1 cellular context compared by ENCODE assay signal in the genomic region with DNA sequence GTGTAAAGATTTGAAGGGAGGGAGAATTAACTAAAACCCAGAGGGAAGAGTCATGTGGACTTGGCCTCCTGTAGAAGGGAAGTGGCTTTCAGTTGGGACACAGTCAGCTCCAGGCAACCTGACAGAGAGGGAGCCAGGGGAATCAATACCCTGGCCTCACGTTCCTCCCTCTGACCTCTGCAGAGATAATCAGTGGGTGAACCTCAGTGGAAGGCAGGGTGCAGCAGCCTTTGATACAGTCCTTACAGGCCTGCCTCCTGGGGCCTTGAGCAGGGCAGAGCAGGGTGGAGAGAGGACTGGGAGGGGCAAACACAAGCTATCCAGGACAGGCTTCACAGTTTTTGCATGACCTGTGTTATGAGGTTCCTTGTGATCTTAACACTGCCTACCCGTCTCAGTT.
A peak's percentile ranks its signal among the peaks of the same experiment; 100 is the strongest.
TF ChIP-seq lines count a peak whose summit lies in the region.

No MANE protein-coding gene starts in this region.

TF ChIP-seq in HepG2, 621 proteins besides CTCF, POLR2A, EP300 and RAD21 (continued from another document and continues in another):
- TF ChIP-seq, protein P1, sequence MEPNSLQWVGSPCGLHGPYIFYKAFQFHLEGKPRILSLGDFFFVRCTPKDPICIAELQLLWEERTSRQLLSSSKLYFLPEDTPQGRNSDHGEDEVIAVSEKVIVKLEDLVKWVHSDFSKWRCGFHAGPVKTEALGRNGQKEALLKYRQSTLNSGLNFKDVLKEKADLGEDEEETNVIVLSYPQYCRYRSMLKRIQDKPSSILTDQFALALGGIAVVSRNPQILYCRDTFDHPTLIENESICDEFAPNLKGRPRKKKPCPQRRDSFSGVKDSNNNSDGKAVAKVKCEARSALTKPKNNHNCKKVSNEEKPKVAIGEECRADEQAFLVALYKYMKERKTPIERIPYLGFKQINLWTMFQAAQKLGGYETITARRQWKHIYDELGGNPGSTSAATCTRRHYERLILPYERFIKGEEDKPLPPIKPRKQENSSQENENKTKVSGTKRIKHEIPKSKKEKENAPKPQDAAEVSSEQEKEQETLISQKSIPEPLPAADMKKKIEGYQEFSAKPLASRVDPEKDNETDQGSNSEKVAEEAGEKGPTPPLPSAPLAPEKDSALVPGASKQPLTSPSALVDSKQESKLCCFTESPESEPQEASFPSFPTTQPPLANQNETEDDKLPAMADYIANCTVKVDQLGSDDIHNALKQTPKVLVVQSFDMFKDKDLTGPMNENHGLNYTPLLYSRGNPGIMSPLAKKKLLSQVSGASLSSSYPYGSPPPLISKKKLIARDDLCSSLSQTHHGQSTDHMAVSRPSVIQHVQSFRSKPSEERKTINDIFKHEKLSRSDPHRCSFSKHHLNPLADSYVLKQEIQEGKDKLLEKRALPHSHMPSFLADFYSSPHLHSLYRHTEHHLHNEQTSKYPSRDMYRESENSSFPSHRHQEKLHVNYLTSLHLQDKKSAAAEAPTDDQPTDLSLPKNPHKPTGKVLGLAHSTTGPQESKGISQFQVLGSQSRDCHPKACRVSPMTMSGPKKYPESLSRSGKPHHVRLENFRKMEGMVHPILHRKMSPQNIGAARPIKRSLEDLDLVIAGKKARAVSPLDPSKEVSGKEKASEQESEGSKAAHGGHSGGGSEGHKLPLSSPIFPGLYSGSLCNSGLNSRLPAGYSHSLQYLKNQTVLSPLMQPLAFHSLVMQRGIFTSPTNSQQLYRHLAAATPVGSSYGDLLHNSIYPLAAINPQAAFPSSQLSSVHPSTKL (CRISPR knock-in tag; IDR thresholded peaks at IDR 0.05): peak; percentile 93
- TF ChIP-seq CCAR2 (optimal IDR thresholded peaks at IDR 0.05; ENCODE audit: low read depth, low read length) (no peak), ZSCAN29 (CRISPR knock-in tag; conservative IDR thresholded peaks at IDR 0.05) (peak; percentile 52; the same call in 1 of the 2 replicates), IKZF1 (IDR thresholded peaks at IDR 0.05) (no peak), SOX5 (CRISPR knock-in tag; IDR thresholded peaks at IDR 0.05; ENCODE audit: borderline replicate concordance) (peak; percentile 83; the same call in 1 of the 2 replicates), ELF3 (CRISPR knock-in tag; IDR thresholded peaks at IDR 0.05) (peak; percentile 77), NFKB2 (CRISPR knock-in tag; IDR thresholded peaks at IDR 0.05; ENCODE audit: borderline replicate concordance) (peak; percentile 27; the same call in 1 of the 2 replicates), ZNF850 (CRISPR knock-in tag; conservative IDR thresholded peaks at IDR 0.05) (no peak), TP53 (CRISPR knock-in tag; conservative IDR thresholded peaks at IDR 0.05) (no peak), ZNF333 (CRISPR knock-in tag; IDR thresholded peaks at IDR 0.05; ENCODE audit: borderline replicate concordance) (no peak), ADNP (CRISPR knock-in tag; IDR thresholded peaks at IDR 0.05) (no peak; the same call in 1 of the 2 replicates), ZNF788 (CRISPR knock-in tag; IDR thresholded peaks at IDR 0.05; ENCODE audit: borderline replicate concordance) (peak; percentile 68; the same call in 1 of the 2 replicates), ZFP82 (CRISPR knock-in tag; IDR thresholded peaks at IDR 0.05; ENCODE audit: borderline replicate concordance) (no peak), ZNF121 (CRISPR knock-in tag; IDR thresholded peaks at IDR 0.05) (peak; percentile 71), MXD4 (CRISPR knock-in tag; IDR thresholded peaks at IDR 0.05) (peak; percentile 65; the same call in 1 of the 2 replicates), KLF6 (CRISPR knock-in tag; IDR thresholded peaks at IDR 0.05) (no peak), ZNF501 (CRISPR knock-in tag; IDR thresholded peaks at IDR 0.05) (0 out of 2 replicates have a peak, but pooled peaks have one; percentile 49), AGO2 (optimal IDR thresholded peaks at IDR 0.05; ENCODE audit: low read depth, low read length) (no peak), SIX4 (CRISPR knock-in tag; IDR thresholded peaks at IDR 0.05) (no peak)
- TF ChIP-seq, protein P2, sequence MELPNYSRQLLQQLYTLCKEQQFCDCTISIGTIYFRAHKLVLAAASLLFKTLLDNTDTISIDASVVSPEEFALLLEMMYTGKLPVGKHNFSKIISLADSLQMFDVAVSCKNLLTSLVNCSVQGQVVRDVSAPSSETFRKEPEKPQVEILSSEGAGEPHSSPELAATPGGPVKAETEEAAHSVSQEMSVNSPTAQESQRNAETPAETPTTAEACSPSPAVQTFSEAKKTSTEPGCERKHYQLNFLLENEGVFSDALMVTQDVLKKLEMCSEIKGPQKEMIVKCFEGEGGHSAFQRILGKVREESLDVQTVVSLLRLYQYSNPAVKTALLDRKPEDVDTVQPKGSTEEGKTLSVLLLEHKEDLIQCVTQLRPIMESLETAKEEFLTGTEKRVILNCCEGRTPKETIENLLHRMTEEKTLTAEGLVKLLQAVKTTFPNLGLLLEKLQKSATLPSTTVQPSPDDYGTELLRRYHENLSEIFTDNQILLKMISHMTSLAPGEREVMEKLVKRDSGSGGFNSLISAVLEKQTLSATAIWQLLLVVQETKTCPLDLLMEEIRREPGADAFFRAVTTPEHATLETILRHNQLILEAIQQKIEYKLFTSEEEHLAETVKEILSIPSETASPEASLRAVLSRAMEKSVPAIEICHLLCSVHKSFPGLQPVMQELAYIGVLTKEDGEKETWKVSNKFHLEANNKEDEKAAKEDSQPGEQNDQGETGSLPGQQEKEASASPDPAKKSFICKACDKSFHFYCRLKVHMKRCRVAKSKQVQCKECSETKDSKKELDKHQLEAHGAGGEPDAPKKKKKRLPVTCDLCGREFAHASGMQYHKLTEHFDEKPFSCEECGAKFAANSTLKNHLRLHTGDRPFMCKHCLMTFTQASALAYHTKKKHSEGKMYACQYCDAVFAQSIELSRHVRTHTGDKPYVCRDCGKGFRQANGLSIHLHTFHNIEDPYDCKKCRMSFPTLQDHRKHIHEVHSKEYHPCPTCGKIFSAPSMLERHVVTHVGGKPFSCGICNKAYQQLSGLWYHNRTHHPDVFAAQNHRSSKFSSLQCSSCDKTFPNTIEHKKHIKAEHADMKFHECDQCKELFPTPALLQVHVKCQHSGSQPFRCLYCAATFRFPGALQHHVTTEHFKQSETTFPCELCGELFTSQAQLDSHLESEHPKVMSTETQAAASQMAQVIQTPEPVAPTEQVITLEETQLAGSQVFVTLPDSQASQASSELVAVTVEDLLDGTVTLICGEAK (IDR thresholded peaks at IDR 0.05): no peak
- TF ChIP-seq, protein P2 (CRISPR knock-in tag; IDR thresholded peaks at IDR 0.05): peak; percentile 51; the same call in 1 of the 2 replicates
- TF ChIP-seq, protein P3, sequence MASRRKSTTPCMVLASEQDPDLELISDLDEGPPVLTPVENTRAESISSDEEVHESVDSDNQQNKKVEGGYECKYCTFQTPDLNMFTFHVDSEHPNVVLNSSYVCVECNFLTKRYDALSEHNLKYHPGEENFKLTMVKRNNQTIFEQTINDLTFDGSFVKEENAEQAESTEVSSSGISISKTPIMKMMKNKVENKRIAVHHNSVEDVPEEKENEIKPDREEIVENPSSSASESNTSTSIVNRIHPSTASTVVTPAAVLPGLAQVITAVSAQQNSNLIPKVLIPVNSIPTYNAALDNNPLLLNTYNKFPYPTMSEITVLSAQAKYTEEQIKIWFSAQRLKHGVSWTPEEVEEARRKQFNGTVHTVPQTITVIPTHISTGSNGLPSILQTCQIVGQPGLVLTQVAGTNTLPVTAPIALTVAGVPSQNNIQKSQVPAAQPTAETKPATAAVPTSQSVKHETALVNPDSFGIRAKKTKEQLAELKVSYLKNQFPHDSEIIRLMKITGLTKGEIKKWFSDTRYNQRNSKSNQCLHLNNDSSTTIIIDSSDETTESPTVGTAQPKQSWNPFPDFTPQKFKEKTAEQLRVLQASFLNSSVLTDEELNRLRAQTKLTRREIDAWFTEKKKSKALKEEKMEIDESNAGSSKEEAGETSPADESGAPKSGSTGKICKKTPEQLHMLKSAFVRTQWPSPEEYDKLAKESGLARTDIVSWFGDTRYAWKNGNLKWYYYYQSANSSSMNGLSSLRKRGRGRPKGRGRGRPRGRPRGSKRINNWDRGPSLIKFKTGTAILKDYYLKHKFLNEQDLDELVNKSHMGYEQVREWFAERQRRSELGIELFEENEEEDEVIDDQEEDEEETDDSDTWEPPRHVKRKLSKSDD (CRISPR knock-in tag; IDR thresholded peaks at IDR 0.05; ENCODE audit: low read depth): 0 out of 2 replicates have a peak, but pooled peaks have one; percentile 35
- TF ChIP-seq, protein P4, sequence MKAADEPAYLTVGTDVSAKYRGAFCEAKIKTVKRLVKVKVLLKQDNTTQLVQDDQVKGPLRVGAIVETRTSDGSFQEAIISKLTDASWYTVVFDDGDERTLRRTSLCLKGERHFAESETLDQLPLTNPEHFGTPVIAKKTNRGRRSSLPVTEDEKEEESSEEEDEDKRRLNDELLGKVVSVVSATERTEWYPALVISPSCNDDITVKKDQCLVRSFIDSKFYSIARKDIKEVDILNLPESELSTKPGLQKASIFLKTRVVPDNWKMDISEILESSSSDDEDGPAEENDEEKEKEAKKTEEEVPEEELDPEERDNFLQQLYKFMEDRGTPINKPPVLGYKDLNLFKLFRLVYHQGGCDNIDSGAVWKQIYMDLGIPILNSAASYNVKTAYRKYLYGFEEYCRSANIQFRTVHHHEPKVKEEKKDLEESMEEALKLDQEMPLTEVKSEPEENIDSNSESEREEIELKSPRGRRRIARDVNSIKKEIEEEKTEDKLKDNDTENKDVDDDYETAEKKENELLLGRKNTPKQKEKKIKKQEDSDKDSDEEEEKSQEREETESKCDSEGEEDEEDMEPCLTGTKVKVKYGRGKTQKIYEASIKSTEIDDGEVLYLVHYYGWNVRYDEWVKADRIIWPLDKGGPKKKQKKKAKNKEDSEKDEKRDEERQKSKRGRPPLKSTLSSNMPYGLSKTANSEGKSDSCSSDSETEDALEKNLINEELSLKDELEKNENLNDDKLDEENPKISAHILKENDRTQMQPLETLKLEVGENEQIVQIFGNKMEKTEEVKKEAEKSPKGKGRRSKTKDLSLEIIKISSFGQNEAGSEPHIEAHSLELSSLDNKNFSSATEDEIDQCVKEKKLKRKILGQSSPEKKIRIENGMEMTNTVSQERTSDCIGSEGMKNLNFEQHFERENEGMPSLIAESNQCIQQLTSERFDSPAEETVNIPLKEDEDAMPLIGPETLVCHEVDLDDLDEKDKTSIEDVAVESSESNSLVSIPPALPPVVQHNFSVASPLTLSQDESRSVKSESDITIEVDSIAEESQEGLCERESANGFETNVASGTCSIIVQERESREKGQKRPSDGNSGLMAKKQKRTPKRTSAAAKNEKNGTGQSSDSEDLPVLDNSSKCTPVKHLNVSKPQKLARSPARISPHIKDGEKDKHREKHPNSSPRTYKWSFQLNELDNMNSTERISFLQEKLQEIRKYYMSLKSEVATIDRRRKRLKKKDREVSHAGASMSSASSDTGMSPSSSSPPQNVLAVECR (CRISPR knock-in tag; IDR thresholded peaks at IDR 0.05; ENCODE audit: borderline replicate concordance): peak; percentile 40; the same call in 1 of the 2 replicates
- TF ChIP-seq, protein P5, sequence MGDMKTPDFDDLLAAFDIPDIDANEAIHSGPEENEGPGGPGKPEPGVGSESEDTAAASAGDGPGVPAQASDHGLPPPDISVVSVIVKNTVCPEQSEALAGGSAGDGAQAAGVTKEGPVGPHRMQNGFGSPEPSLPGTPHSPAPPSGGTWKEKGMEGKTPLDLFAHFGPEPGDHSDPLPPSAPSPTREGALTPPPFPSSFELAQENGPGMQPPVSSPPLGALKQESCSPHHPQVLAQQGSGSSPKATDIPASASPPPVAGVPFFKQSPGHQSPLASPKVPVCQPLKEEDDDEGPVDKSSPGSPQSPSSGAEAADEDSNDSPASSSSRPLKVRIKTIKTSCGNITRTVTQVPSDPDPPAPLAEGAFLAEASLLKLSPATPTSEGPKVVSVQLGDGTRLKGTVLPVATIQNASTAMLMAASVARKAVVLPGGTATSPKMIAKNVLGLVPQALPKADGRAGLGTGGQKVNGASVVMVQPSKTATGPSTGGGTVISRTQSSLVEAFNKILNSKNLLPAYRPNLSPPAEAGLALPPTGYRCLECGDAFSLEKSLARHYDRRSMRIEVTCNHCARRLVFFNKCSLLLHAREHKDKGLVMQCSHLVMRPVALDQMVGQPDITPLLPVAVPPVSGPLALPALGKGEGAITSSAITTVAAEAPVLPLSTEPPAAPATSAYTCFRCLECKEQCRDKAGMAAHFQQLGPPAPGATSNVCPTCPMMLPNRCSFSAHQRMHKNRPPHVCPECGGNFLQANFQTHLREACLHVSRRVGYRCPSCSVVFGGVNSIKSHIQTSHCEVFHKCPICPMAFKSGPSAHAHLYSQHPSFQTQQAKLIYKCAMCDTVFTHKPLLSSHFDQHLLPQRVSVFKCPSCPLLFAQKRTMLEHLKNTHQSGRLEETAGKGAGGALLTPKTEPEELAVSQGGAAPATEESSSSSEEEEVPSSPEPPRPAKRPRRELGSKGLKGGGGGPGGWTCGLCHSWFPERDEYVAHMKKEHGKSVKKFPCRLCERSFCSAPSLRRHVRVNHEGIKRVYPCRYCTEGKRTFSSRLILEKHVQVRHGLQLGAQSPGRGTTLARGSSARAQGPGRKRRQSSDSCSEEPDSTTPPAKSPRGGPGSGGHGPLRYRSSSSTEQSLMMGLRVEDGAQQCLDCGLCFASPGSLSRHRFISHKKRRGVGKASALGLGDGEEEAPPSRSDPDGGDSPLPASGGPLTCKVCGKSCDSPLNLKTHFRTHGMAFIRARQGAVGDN (CRISPR knock-in tag; IDR thresholded peaks at IDR 0.05): peak; percentile 66
